ENCODE assay signal across 8 cellular contexts in the genomic region with DNA sequence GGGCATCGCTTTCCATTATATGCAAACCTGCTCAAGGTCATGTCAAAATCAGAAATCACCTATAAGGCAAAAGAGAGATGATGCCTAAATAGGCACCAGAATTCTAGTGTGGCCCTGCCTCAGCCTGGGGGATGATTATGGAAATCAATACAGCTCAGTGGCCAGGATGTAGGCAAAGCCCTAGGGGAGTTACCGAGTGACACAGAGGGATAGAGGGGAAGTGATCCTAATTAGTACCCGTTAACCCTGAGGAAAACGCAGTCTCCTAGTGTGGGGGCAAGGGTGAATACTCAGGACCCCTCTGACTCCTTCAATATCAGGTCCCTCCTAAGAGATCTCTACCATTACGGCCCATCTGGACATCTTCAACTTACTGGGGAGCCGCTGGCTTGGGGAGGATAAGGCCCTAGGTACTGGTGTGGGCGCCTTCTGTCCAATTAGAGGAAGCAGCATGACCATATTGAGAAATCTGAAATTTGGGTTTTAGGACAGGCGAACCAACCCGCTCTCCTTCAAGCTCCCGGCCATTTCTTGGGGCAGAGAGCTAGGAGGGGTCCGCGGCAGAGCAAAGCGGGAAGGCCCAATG.
DNase-seq lines count a peak whose midpoint lies in the region; ATAC-seq and TF ChIP-seq lines count a peak whose summit lies in the region.

No MANE protein-coding gene starts in this region.

- H3K36me3 Mint-ChIP-seq in dendritic cell treated with granulocyte-macrophage colony-stimulating factor and Interleukin-4, amounts not matched to agents 40 ng/mL and 50 ng/mL, for 4 days (ENCODE audit: low read depth) = no peaks in the 10 kb centered on the region

- peak overlapping the region in 1 of 2 donors; percentile 23 for H3K27ac ChIP-seq in mucosa of rectum (ENCODE audit: low read depth in 2 of 2, low read length in 2 of 2)

- POLR2A ChIA-PET in HEK293T (lab: Yijun Ruan, JAX) = interaction anchor here (0.9 to 5.9 kb wide), 13 partner anchors 11 to 146 kb away, joined by 3 to 40 read pairs (median 7); partner anchors contain the start of genes ACLY, EIF1, FKBP10 and JUP

- H3K9ac ChIP-seq in mucosa of rectum (ENCODE audit: low read depth in 1 of 2, low read length in 2 of 2) = peak overlapping the region; percentile 52 to 71

- peaks cover 3 to 7% of the 10 kb centered on the region in 2 donors for H3K4me1 ChIP-seq in mucosa of rectum (ENCODE audit: control insufficient read depth in 2 of 2, insufficient read depth in 2 of 2, low read length in 2 of 2)

- H3K4me3 Mint-ChIP-seq in dendritic cell treated with granulocyte-macrophage colony-stimulating factor and Interleukin-4, amounts not matched to agents 40 ng/mL and 50 ng/mL, for 4 days = peak overlapping the region; percentile 76

- ATAC-seq in HG02852 (IDR thresholded peaks at IDR 0.05; ENCODE audit: unreplicated experiment) (no peak), GM21737 (IDR thresholded peaks at IDR 0.05; ENCODE audit: unreplicated experiment) (no peak)

- no peaks in the 10 kb centered on the region for H3K9me3 Mint-ChIP-seq in dendritic cell treated with granulocyte-macrophage colony-stimulating factor and Interleukin-4, amounts not matched to agents 40 ng/mL and 50 ng/mL, for 4 days

- peak overlapping the region; percentile 22 for H3K27ac Mint-ChIP-seq in dendritic cell treated with granulocyte-macrophage colony-stimulating factor and Interleukin-4, amounts not matched to agents 40 ng/mL and 50 ng/mL, for 4 days

- H3K27me3 Mint-ChIP-seq in dendritic cell treated with granulocyte-macrophage colony-stimulating factor and Interleukin-4, amounts not matched to agents 40 ng/mL and 50 ng/mL, for 4 days = peaks cover 35% of the 10 kb centered on the region

- peaks cover 7% of the 10 kb centered on the region for H3K4me1 Mint-ChIP-seq in dendritic cell treated with granulocyte-macrophage colony-stimulating factor and Interleukin-4, amounts not matched to agents 40 ng/mL and 50 ng/mL, for 4 days (ENCODE audit: low read depth)

- intact Hi-C loops in dendritic cell treated with granulocyte-macrophage colony-stimulating factor and Interleukin-4, amounts not matched to agents 40 ng/mL and 50 ng/mL, for 4 days (cut with micrococcal nuclease) = no loop called here

- CTCF ChIA-PET in HEK293T (lab: Yijun Ruan, JAX) = interaction anchor here (0.6 to 1.4 kb wide), 5 partner anchors 13 to 124 kb away, joined by 3 to 5 read pairs (median 4); partner anchors contain the start of gene JUP

- DNase-seq in activated effector memory CD4-positive, alpha-beta T cell treated with anti-CD3 and anti-CD28 coated beads, Interleukin-2, amount 50 U/mL, for 16 hours = peak; percentile 30
- no peak for DNase-seq in activated effector memory CD4-positive, alpha-beta T cell treated with Interleukin-2 at 50 U/mL for 16 hours
- DNase-seq in NCI-H69 (lab: John Stamatoyannopoulos, UW) (peak; percentile 43), HEK293T (ENCODE audit: extremely low spot score) (no peak)

- no peaks in the 10 kb centered on the region for H3K27me3 ChIP-seq in mucosa of rectum (ENCODE audit: control insufficient read depth in 2 of 2, insufficient read depth in 2 of 2, low read length in 2 of 2)

- H3K9me3 ChIP-seq in mucosa of rectum (ENCODE audit: control insufficient read depth in 2 of 2, low read length in 2 of 2) = no peaks in the 10 kb centered on the region

- peak overlapping the region; percentile 62 to 79 for H3K4me3 ChIP-seq in mucosa of rectum (ENCODE audit: low read length in 2 of 2)

- peaks cover 0 to 6% of the 10 kb centered on the region in 2 donors for H3K36me3 ChIP-seq in mucosa of rectum (ENCODE audit: control insufficient read depth in 2 of 2, insufficient read depth in 2 of 2, low read length in 2 of 2)

TF ChIP-seq in HEK293T, 16 proteins besides CTCF, POLR2A, EP300 and RAD21:
- no peak for TF ChIP-seq ZNF384 (IDR thresholded peaks at IDR 0.05)
- TF ChIP-seq FOXK2 (IDR thresholded peaks at IDR 0.05) = no peak
- no peak for TF ChIP-seq ARNT (IDR thresholded peaks at IDR 0.05)
- no peak for TF ChIP-seq SUZ12 (IDR thresholded peaks at IDR 0.05)
- TF ChIP-seq ELF4 (IDR thresholded peaks at IDR 0.05) = no peak
- TF ChIP-seq FOXM1 (IDR thresholded peaks at IDR 0.05; ENCODE audit: borderline replicate concordance) = no peak
- no peak for TF ChIP-seq LEF1 (IDR thresholded peaks at IDR 0.05; ENCODE audit: borderline replicate concordance)
- no peak for TF ChIP-seq NFRKB (IDR thresholded peaks at IDR 0.05)
- TF ChIP-seq L3MBTL2 (conservative IDR thresholded peaks at IDR 0.05) = no peak
- no peak for TF ChIP-seq TARDBP (IDR thresholded peaks at IDR 0.05)
- TF ChIP-seq SP1 (IDR thresholded peaks at IDR 0.05) = no peak
- no peak for TF ChIP-seq HDGF (IDR thresholded peaks at IDR 0.05; ENCODE audit: borderline replicate concordance)
- TF ChIP-seq FOXA1 (IDR thresholded peaks at IDR 0.05) = no peak
- no peak for TF ChIP-seq CTBP1 (IDR thresholded peaks at IDR 0.05; ENCODE audit: borderline replicate concordance)

Comparison
In these comparisons a context has a peak if more than half of its experiments do, and no peak if none do; other contexts are left out.
1. DNase-seq: peak in activated effector memory CD4-positive, alpha-beta T cell treated with anti-CD3 and anti-CD28 coated beads, Interleukin-2, amount 50 U/mL, for 16 hours (single experiment) and NCI-H69 (single experiment); none in activated effector memory CD4-positive, alpha-beta T cell treated with Interleukin-2 at 50 U/mL for 16 hours (single experiment) and HEK293T (single experiment).